In genomic region chr19:15251749-15252397, GRCh38 we compare ENCODE assay signal across 8 cellular contexts. TPM values are rescaled to one million over a fixed set of nuclear protein-coding genes. Genes with fewer than 3 reads are reported as not detected.
DNase-seq lines count a peak whose midpoint lies in the region; TF ChIP-seq lines count a peak whose summit lies in the region.

No MANE protein-coding gene starts in this region.

- peaks cover 35% of the 10 kb centered on the region for H3K36me3 Mint-ChIP-seq in osteocyte (ENCODE audit: unreplicated experiment)

- in situ Hi-C loops in GM13976 (cut with MboI; ENCODE audit: low sequenced_read_pairs, unreplicated experiment) = no loop called here

- H3K36me3 ChIP-seq in fibroblast of lung (ENCODE audit: control insufficient read depth, insufficient read depth, low read length) = peaks cover 34% of the 10 kb centered on the region

- peak overlapping the region in 2 of 4 experiments; percentile 14 to 28 for H3K4me3 ChIP-seq in fibroblast of lung (replicated peaks in 1 of 4; ENCODE audit: control extremely low read depth in 1 of 4, insufficient read depth in 1 of 4, low read depth in 3 of 4, low read length in 4 of 4)

- H3K27ac Mint-ChIP-seq in osteocyte (ENCODE audit: unreplicated experiment) = peak overlapping the region; percentile 98

- TF ChIP-seq CTCF in fibroblast of lung (conservative IDR thresholded peaks at IDR 0.05 in 1 of 2, IDR thresholded peaks at IDR 0.05 in 1 of 2; ENCODE audit: low read depth in 1 of 2, low read length in 2 of 2) = peak; percentile 53 to 71
- TF ChIP-seq CTCF in osteocyte (IDR thresholded peaks at IDR 0.05) = peak; percentile 65
- no peak for TF ChIP-seq CTCF in GM13976 (IDR thresholded peaks at IDR 0.05; ENCODE audit: borderline replicate concordance, control extremely low read depth, extremely low read depth, insufficient read depth, missing control alignments)

- peaks cover 57% of the 10 kb centered on the region for H3K4me1 ChIP-seq in fibroblast of lung (ENCODE audit: control insufficient read depth, extremely low read depth, insufficient read depth, low read length)

- H3K9me3 ChIP-seq in fibroblast of lung (ENCODE audit: control insufficient read depth, insufficient read depth, low read depth, low read length) = no peaks in the 10 kb centered on the region

- no peak overlapping the region for H2AFZ ChIP-seq in fibroblast of lung (ENCODE audit: low read length)

- H3K4me1 Mint-ChIP-seq in osteocyte (ENCODE audit: unreplicated experiment) = peaks cover 75% of the 10 kb centered on the region

- H3K4me3 Mint-ChIP-seq in osteocyte (ENCODE audit: unreplicated experiment) = peak overlapping the region; percentile 64

- no peaks in the 10 kb centered on the region for H3K27me3 ChIP-seq in fibroblast of lung (ENCODE audit: control insufficient read depth, insufficient read depth, low read length)

- H3K27ac ChIP-seq in fibroblast of lung (ENCODE audit: insufficient read depth, low read length) = peak overlapping the region; percentile 99

- no peaks in the 10 kb centered on the region for H4K20me1 ChIP-seq in fibroblast of lung (ENCODE audit: control insufficient read depth, extremely low read depth, insufficient read depth, low read length)

- H3K4me2 ChIP-seq in fibroblast of lung (ENCODE audit: extremely low read depth, insufficient read depth, low read length) = peak overlapping the region; percentile 55

- no peaks in the 10 kb centered on the region for H3K27me3 Mint-ChIP-seq in osteocyte (ENCODE audit: unreplicated experiment)

- H3K9me3 Mint-ChIP-seq in osteocyte (ENCODE audit: unreplicated experiment) = no peaks in the 10 kb centered on the region

- DNase-seq in DMS 273 (lab: John Stamatoyannopoulos, UW; ENCODE audit: unreplicated experiment) = peak; percentile 89
- peak; percentile 18 for DNase-seq in RKO (ENCODE audit: low spot score)
- peak; percentile 93 to 98 for DNase-seq in fibroblast of lung (ENCODE audit: low read depth in 2 of 2)
- peak; percentile 94 for DNase-seq in osteocyte (ENCODE audit: extremely low spot score, unreplicated experiment)
- no peak for DNase-seq in activated T-cell treated with anti-CD3 and anti-CD28 coated beads, Interleukin-2, amount 50 U/mL, for 1 hour
- no peak for DNase-seq in stimulated activated CD4-positive, alpha-beta T cell treated with anti-CD3 and anti-CD28 coated beads, Interleukin-4, amount 100 ng/mL, for 1 hour
- DNase-seq in GM13976 (ENCODE audit: low spot score) = no peak
- DNase-seq in cortex of kidney (lab: John Stamatoyannopoulos, UW) = no peak

- peak overlapping the region; percentile 81 for H3K9ac ChIP-seq in fibroblast of lung (ENCODE audit: insufficient read depth, low read length)

- peaks cover 18% of the 10 kb centered on the region for H3K79me2 ChIP-seq in fibroblast of lung (ENCODE audit: control insufficient read depth, insufficient read depth, low read length)

RNA-seq across cellular contexts. Expression of gene EPHX3, which starts 19.6 kb away (rescaled TPM):
- total RNA-seq in fibroblast of lung = under 0.01 TPM in 2 replicates
- polyA plus RNA-seq in fibroblast of lung = 0.05 and 0.07 TPM in 2 replicates
- polyA plus RNA-seq in fibroblast of lung (2012) = not detected in 2 replicates
- polyA minus RNA-seq in fibroblast of lung (ENCODE audit: low replicate concordance) = not detected in 2 replicates
- not detected in 2 replicates for total RNA-seq in osteocyte

RNA-seq across cellular contexts. Expression of gene NOTCH3, which starts 51.1 kb away (rescaled TPM):
- total RNA-seq in fibroblast of lung (18.2 and 26.4 TPM in 2 replicates), osteocyte (178 and 200 TPM in 2 replicates)
- polyA plus RNA-seq in fibroblast of lung = 3.9 and 42.6 TPM in 2 replicates
- polyA plus RNA-seq in fibroblast of lung (2012) = 7.1 and 75.2 TPM in 2 replicates
- 20.5 and 355 TPM in 2 replicates for polyA minus RNA-seq in fibroblast of lung (ENCODE audit: low replicate concordance)

Comparison
In these comparisons a context has a peak if more than half of its experiments do, and no peak if none do; other contexts are left out.
1. DNase-seq: peak in DMS 273 (single experiment), RKO (single experiment), fibroblast of lung (2 of 2) and osteocyte (single experiment); none in activated T-cell treated with anti-CD3 and anti-CD28 coated beads, Interleukin-2, amount 50 U/mL, for 1 hour (single experiment), stimulated activated CD4-positive, alpha-beta T cell treated with anti-CD3 and anti-CD28 coated beads, Interleukin-4, amount 100 ng/mL, for 1 hour (single experiment), GM13976 (single experiment) and cortex of kidney (single experiment).